8 cellular contexts compared by ENCODE assay signal in the genomic region with DNA sequence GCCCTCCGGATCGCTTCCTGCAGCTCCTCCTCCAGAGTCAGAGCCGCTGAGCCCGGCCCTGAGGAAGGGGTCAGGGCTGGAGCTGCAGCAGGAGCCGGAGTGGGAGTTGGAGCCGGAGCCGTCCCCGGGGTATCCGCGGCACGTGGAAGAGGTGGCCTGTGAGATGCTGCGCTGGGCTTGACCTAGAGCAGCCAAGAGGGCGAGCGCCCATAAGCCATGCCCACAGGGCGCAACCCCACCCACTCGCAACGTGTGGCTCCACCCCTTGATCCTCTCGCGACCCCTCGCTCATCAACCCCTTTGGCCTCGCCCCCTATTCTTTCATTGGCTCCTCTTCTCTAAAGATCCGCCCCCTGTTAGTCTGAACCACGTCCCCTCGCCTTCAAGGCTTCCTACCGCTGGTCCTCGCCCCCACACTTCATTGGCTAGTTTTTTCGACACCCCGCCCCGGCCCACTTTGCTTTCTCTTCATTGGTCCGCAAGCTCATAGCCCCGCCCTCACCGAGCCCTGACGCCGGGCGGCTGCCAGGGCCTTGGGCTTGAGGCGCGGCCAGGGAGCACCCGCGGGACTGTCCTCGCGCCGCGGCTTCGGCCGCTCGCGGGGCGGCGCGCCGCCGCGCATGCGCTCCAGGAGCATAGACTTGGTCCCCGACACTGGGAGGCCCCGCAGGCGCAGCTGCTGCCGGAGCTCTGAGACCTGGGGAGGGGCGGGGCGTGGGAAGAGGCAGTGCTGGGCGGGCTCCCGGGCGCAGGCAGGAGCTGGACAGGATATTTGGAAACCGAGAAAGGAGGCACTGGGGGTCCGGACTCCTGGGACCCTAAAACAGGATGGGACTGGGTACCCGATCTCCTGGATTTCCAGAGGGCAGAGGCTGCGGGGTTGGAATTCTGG. TPM values are rescaled to one million over a fixed set of nuclear protein-coding genes. Genes with fewer than 3 reads are reported as not detected.
DNase-seq lines count a peak whose midpoint lies in the region; ATAC-seq, FAIRE-seq and TF ChIP-seq lines count a peak whose summit lies in the region.

No MANE protein-coding gene starts in this region.

- peaks cover 6% of the 10 kb centered on the region; the same call in 1 of the 2 replicates for H3K79me2 ChIP-seq in OCI-LY3 (ENCODE audit: low read length)

- under 1% methylated on average over 67 of the region's 67 CpGs for WGBS in HUES64

- H3K36me3 ChIP-seq in HUES64 (ENCODE audit: insufficient read depth, low read length) (no peaks in the 10 kb centered on the region), OCI-LY3 (replicated peaks; ENCODE audit: low read depth, low read length) (peaks cover 6% of the 10 kb centered on the region), mucosa of descending colon (ENCODE audit: low read depth) (no peaks in the 10 kb centered on the region)

- peak overlapping the region; percentile 87 for H2AFZ ChIP-seq in OCI-LY3 (ENCODE audit: low read depth, low read length)

- peak; percentile 53 for FAIRE-seq in D721Med (lab: Jason Lieb, UNC)

- peak; percentile 84 for ATAC-seq in GM21515 (IDR thresholded peaks at IDR 0.05; ENCODE audit: unreplicated experiment)
- ATAC-seq in mucosa of descending colon, result peak; percentile 93

- H3K27me3 ChIP-seq in HUES64 (ENCODE audit: insufficient read depth, low read length), result no peaks in the 10 kb centered on the region
- no peaks in the 10 kb centered on the region for H3K27me3 ChIP-seq in OCI-LY3 (ENCODE audit: low read depth, low read length)

- H3K27ac ChIP-seq in HUES64 (ENCODE audit: low read depth, low read length), result peak overlapping the region; percentile 32; the same call in 1 of the 2 replicates
- peak overlapping the region; percentile 44 for H3K27ac ChIP-seq in OCI-LY3 (ENCODE audit: low read length)

- TF ChIP-seq CTCF in D721Med (IDR thresholded peaks at IDR 0.05; ENCODE audit: insufficient read depth, missing control alignments) (no peak), OCI-LY3 (IDR thresholded peaks at IDR 0.05; ENCODE audit: low read depth, low read length) (no peak), epithelial cell of proximal tubule (conservative IDR thresholded peaks at IDR 0.05; ENCODE audit: low read depth, low read length) (no peak), mucosa of descending colon (IDR thresholded peaks at IDR 0.05) (no peak)

- DNase-seq in D721Med (ENCODE audit: insufficient read length, low spot score), result peak; percentile 99
- peak; percentile 92 for DNase-seq in activated T-cell treated with anti-CD3 and anti-CD28 coated beads for 4 hours
- peak; percentile 90 for DNase-seq in epithelial cell of proximal tubule (ENCODE audit: low read depth)
- peak; percentile 98 to 99 (median 99) for DNase-seq in mucosa of descending colon
- DNase-seq in stimulated activated CD8-positive, alpha-beta memory T cell treated with anti-CD3 and anti-CD28 coated beads, Interleukin-4, amount 100 ng/mL, for 1 hour (ENCODE audit: low read depth in 2 of 2, low spot score in 1 of 2), result peak; percentile 92 to 93

- H3K4me1 ChIP-seq in HUES64 (ENCODE audit: insufficient read depth, low read length) (peaks cover 23% of the 10 kb centered on the region), OCI-LY3 (ENCODE audit: low read length) (peaks cover 15% of the 10 kb centered on the region), mucosa of descending colon (ENCODE audit: low read depth) (peaks cover 23% of the 10 kb centered on the region)

- intact Hi-C loops in mucosa of descending colon (cut with DNase I, micrococcal nuclease), result no loop called here

- H4K20me1 ChIP-seq in OCI-LY3 (ENCODE audit: insufficient read depth, low read length), result no peaks in the 10 kb centered on the region

- peak overlapping the region; percentile 62 for H3K9ac ChIP-seq in HUES64 (ENCODE audit: low read depth, low read length)
- peak overlapping the region; percentile 89 for H3K9ac ChIP-seq in OCI-LY3 (ENCODE audit: low read length)

- no peaks in the 10 kb centered on the region for H3K9me3 ChIP-seq in HUES64 (ENCODE audit: insufficient read depth, low read depth, low read length)
- peaks cover 5% of the 10 kb centered on the region; the same call in 1 of the 2 replicates for H3K9me3 ChIP-seq in OCI-LY3 (ENCODE audit: insufficient read depth, low read length)
- no peaks in the 10 kb centered on the region for H3K9me3 ChIP-seq in mucosa of descending colon

- peak overlapping the region; percentile 94 for H3K4me2 ChIP-seq in OCI-LY3 (ENCODE audit: low read length)

- H3K4me3 ChIP-seq in HUES64 (ENCODE audit: low read length), result peak overlapping the region; percentile 85
- H3K4me3 ChIP-seq in OCI-LY3 (ENCODE audit: low read length), result peak overlapping the region; percentile 90
- peak overlapping the region; percentile 83 for H3K4me3 ChIP-seq in epithelial cell of proximal tubule (ENCODE audit: low read depth, low read length)
- peak overlapping the region; percentile 31 for H3K4me3 ChIP-seq in mucosa of descending colon

RNA-seq across cellular contexts. Expression of a gene that starts 5.4 kb away (rescaled TPM):
- 1.4 TPM for polyA plus RNA-seq in HUES64 (2013, experiment 1 of 2)
- polyA plus RNA-seq in HUES64 (2013, experiment 2 of 2), result 1.5 TPM
- total RNA-seq in epithelial cell of proximal tubule (0.72 and 1.5 TPM in 2 replicates), mucosa of descending colon (1 to 10 TPM in 1 of 3 donors, under 1 TPM in 2; 0.31 to 2.4 (median 0.61) TPM)

RNA-seq across cellular contexts. Expression of a gene that starts 18.3 kb away (rescaled TPM):
- 3.0 TPM for polyA plus RNA-seq in HUES64 (2013, experiment 1 of 2)
- 1.7 TPM for polyA plus RNA-seq in HUES64 (2013, experiment 2 of 2)
- total RNA-seq in epithelial cell of proximal tubule (0.52 and 0.58 TPM in 2 replicates), mucosa of descending colon (100 to 1,000 TPM in 2 of 3 donors, 10 to 100 TPM in 1; 44.7 to 137 (median 116) TPM)

RNA-seq across cellular contexts. Expression of a gene that starts 26.3 kb away (rescaled TPM):
- polyA plus RNA-seq in HUES64 (2013, experiment 1 of 2), result 0.75 TPM
- 1.1 TPM for polyA plus RNA-seq in HUES64 (2013, experiment 2 of 2)
- total RNA-seq in epithelial cell of proximal tubule (3.5 and 6.9 TPM in 2 replicates), mucosa of descending colon (1 to 10 TPM; 1.7 to 8.6 (median 3.2) TPM)

RNA-seq across cellular contexts. Expression of a gene that starts 32.6 kb away (rescaled TPM):
- polyA plus RNA-seq in HUES64 (2013, experiment 1 of 2), result 0.55 TPM
- polyA plus RNA-seq in HUES64 (2013, experiment 2 of 2), result not detected
- total RNA-seq in epithelial cell of proximal tubule, result not detected in 2 replicates
- not detected for total RNA-seq in mucosa of descending colon

RNA-seq across cellular contexts. Expression of a gene that starts 38.3 kb away (rescaled TPM):
- polyA plus RNA-seq in HUES64 (2013, experiment 1 of 2), result 2.4 TPM
- 2.9 TPM for polyA plus RNA-seq in HUES64 (2013, experiment 2 of 2)
- 2.9 and 3.0 TPM in 2 replicates for total RNA-seq in epithelial cell of proximal tubule
- 1 to 10 TPM in 1 of 3 donors, under 1 TPM in 2; 0.17 to 1.5 (median 0.72) TPM for total RNA-seq in mucosa of descending colon

Comparison
In these comparisons a context has a peak if more than half of its experiments do, and no peak if none do; other contexts are left out.
1. Peak in every context shown above with its lines: DNase-seq, ATAC-seq, H3K4me3 ChIP-seq and H3K27ac ChIP-seq.
2. H3K4me3 ChIP-seq: peak in every context shown above with its lines; median percentile 90 in OCI-LY3; 85 in HUES64; 83 in epithelial cell of proximal tubule; 31 in mucosa of descending colon.
3. RNA of a gene that starts 18.3 kb away (total RNA-seq): 44.7 to 137 TPM in mucosa of descending colon; 0.52 to 0.58 TPM in epithelial cell of proximal tubule; every median in the first group is over 10 times any median in the second.